18 cellular contexts compared by ENCODE assay signal in the genomic region with DNA sequence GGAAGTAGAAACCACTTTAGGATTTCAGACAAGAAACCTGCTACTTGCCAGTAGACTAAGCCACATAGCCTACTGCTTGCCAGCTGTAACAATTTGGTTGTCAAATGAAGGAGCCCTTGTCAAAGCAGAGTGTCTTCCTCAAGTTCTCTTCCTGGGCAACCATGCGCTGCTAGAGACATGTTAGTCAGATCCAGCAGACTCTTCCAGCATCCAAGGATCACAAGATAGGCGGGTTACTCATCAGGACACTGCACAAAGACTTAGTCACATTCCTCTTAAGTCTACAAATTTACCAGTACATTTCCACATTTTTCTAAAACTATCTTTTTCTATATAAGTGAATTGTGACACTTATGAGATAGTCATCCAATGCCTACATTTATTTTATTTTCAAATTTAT. TPM values are rescaled to one million over a fixed set of nuclear protein-coding genes. Genes with fewer than 3 reads are reported as not detected.
DNase-seq lines count a peak whose midpoint lies in the region; ATAC-seq and TF ChIP-seq lines count a peak whose summit lies in the region.
"Had no signal": no experiment of that assay in that cellular context is flagged by ENCODE, and none has a peak within 500 bp of the region (broad histone marks: within the 10 kb centered on the region; RNA-seq: fewer than 3 reads in every experiment).

No MANE protein-coding gene starts in this region.

- peaks cover 45 to 81% of the 10 kb centered on the region in 2 experiments for H3K36me3 ChIP-seq in SK-N-SH (replicated peaks in 1 of 2; ENCODE audit: control insufficient read depth in 1 of 2, insufficient read depth in 2 of 2, low read length in 1 of 2)

- no peak overlapping the region for H3K4me3 Mint-ChIP-seq in activated naive CD4-positive, alpha-beta T cell treated with anti-CD3 and anti-CD28 coated beads, Interleukin-2, amount 10 ng/mL, durations not matched to agents 7 days and 5 days
- no peak overlapping the region for H3K4me3 Mint-ChIP-seq in natural killer cell

- no peak overlapping the region for H3K4me2 ChIP-seq in SK-N-SH

- H3K27me3 Mint-ChIP-seq in activated naive CD4-positive, alpha-beta T cell treated with anti-CD3 and anti-CD28 coated beads, Interleukin-2, amount 10 ng/mL, durations not matched to agents 7 days and 5 days = no peaks in the 10 kb centered on the region
- H3K27me3 Mint-ChIP-seq in natural killer cell (ENCODE audit: low read depth in 2 of 2) = no peaks in the 10 kb centered on the region

- H3K4me1 Mint-ChIP-seq in activated naive CD4-positive, alpha-beta T cell treated with anti-CD3 and anti-CD28 coated beads, Interleukin-2, amount 10 ng/mL, durations not matched to agents 7 days and 5 days = peaks cover 2% of the 10 kb centered on the region
- H3K4me1 Mint-ChIP-seq in natural killer cell = peaks cover 0 to 9% of the 10 kb centered on the region in 2 donors

- H3K79me2 ChIP-seq in SK-N-SH (ENCODE audit: insufficient read depth) = peaks cover 7% of the 10 kb centered on the region; the same call in 1 of the 2 replicates

- ATAC-seq in natural killer cell = no peak

- 73% methylated on average over 2 of the region's 2 CpGs for WGBS in SK-N-SH (ENCODE audit: low lambda C conversion rate)

- H3K4me3 ChIP-seq in SK-N-SH (ENCODE audit: low read depth in 2 of 2, low read length in 1 of 2) = no peak overlapping the region

- H3K27ac Mint-ChIP-seq in activated naive CD4-positive, alpha-beta T cell treated with anti-CD3 and anti-CD28 coated beads, Interleukin-2, amount 10 ng/mL, durations not matched to agents 7 days and 5 days = no peak overlapping the region
- H3K27ac Mint-ChIP-seq in natural killer cell = no peak overlapping the region

- TF ChIP-seq RAD21 in SK-N-SH (IDR thresholded peaks at IDR 0.05; ENCODE audit: low read length) = no peak

- H3K27ac ChIP-seq in SK-N-SH (ENCODE audit: low read depth in 2 of 2, low read length in 1 of 2) = peak overlapping the region in 1 of 2 experiments; percentile 44; a peak in 2 of 4 replicates

- no peak overlapping the region for H3K9ac ChIP-seq in SK-N-SH

- TF ChIP-seq CTCF in SK-N-SH (IDR thresholded peaks at IDR 0.05) = no peak
- TF ChIP-seq CTCF in natural killer cell (IDR thresholded peaks at IDR 0.05) = no peak

- H3F3A ChIP-seq in SK-N-SH (replicated peaks; ENCODE audit: insufficient read depth) = peaks cover 8% of the 10 kb centered on the region

- H3K36me3 Mint-ChIP-seq in activated naive CD4-positive, alpha-beta T cell treated with anti-CD3 and anti-CD28 coated beads, Interleukin-2, amount 10 ng/mL, durations not matched to agents 7 days and 5 days = peaks cover 59% of the 10 kb centered on the region
- H3K36me3 Mint-ChIP-seq in natural killer cell = no peaks in the 10 kb centered on the region

- H3K4me1 ChIP-seq in SK-N-SH (ENCODE audit: control insufficient read depth in 1 of 2, insufficient read depth in 2 of 2, low read depth in 1 of 2, low read length in 1 of 2) = peaks cover 0 to 8% of the 10 kb centered on the region in 2 experiments; a peak in 2 of 4 replicates

- no peaks in the 10 kb centered on the region for H3K9me2 ChIP-seq in SK-N-SH

- TF ChIP-seq EP300 in SK-N-SH (IDR thresholded peaks at IDR 0.05; ENCODE audit: borderline replicate concordance in 1 of 2, low read depth in 1 of 2, low read length in 1 of 2) = no peak

- no peak overlapping the region for H2AFZ ChIP-seq in SK-N-SH (ENCODE audit: low read depth)

- no peaks in the 10 kb centered on the region for H4K20me1 ChIP-seq in SK-N-SH (ENCODE audit: insufficient read depth)

- no peaks in the 10 kb centered on the region for H3K9me3 ChIP-seq in SK-N-SH

- CTCF ChIA-PET in SK-N-SH (lab: Yijun Ruan, JAX) = no interaction called here
- CTCF ChIA-PET in activated naive CD4-positive, alpha-beta T cell treated with anti-CD3 and anti-CD28 coated beads, Interleukin-2, amount 10 ng/mL, durations not matched to agents 7 days and 5 days (lab: Charles Lee) = no interaction called here

- DNase-seq in GM03348 (ENCODE audit: low spot score) (peak; percentile 74), SK-N-SH (no peak), fibroblast of peridontal ligament (ENCODE audit: extremely low read depth) (peak; percentile 82), renal cortical epithelial cell (ENCODE audit: low read depth) (peak; percentile 76), SKM-1 (lab: John Stamatoyannopoulos, UW; ENCODE audit: unreplicated experiment) (no peak), natural killer cell (no peak), NCI-H187 (lab: John Stamatoyannopoulos, UW) (no peak)
- DNase-seq in activated naive CD4-positive, alpha-beta T cell treated with anti-CD3 and anti-CD28 coated beads, Interleukin-2, amount 10 ng/mL, durations not matched to agents 7 days and 5 days = no peak
- DNase-seq: activated CD4-positive, alpha-beta T cell treated with anti-CD3 and anti-CD28 coated beads for 1 hour; activated T-cell treated with anti-CD3 and anti-CD28 coated beads, Interleukin-2, amount 50 U/mL, for 1 hour; aorta; COR-L47; effector memory CD4-positive, alpha-beta T cell; KG1; mesendoderm; NCI-H2029; small intestine; SW 1271 had no signal

- intact Hi-C loops in natural killer cell (cut with micrococcal nuclease) = no loop called here

- H3K9me3 Mint-ChIP-seq in activated naive CD4-positive, alpha-beta T cell treated with anti-CD3 and anti-CD28 coated beads, Interleukin-2, amount 10 ng/mL, durations not matched to agents 7 days and 5 days = no peaks in the 10 kb centered on the region
- no peaks in the 10 kb centered on the region for H3K9me3 Mint-ChIP-seq in natural killer cell

- POLR2A ChIA-PET in SK-N-SH (lab: Yijun Ruan, JAX) = no interaction called here

- H3K27me3 ChIP-seq in SK-N-SH (ENCODE audit: insufficient read depth) = no peaks in the 10 kb centered on the region

TF ChIP-seq in SK-N-SH, 30 proteins besides CTCF, POLR2A, EP300 and RAD21:
- TF ChIP-seq FOXM1 (IDR thresholded peaks at IDR 0.05; ENCODE audit: low read depth) = no peak
- TF ChIP-seq, protein P1, sequence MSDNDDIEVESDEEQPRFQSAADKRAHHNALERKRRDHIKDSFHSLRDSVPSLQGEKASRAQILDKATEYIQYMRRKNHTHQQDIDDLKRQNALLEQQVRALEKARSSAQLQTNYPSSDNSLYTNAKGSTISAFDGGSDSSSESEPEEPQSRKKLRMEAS (IDR thresholded peaks at IDR 0.05; ENCODE audit: low read depth) = peak; percentile 44; the same call in 1 of the 2 replicates

RNA-seq across cellular contexts. Expression of a gene that starts 24.3 kb away (rescaled TPM):
- 27.4 and 47.5 TPM in 2 replicates for polyA plus RNA-seq in SK-N-SH (2012; rRNA removed)
- 31.0 and 31.2 TPM in 2 replicates for polyA plus RNA-seq in SK-N-SH (2012; cell fraction: cytosol; rRNA removed)
- polyA plus RNA-seq in SK-N-SH (2012; cell fraction: nucleus; rRNA removed) = 37.1 and 105 TPM in 2 replicates
- total RNA-seq in renal cortical epithelial cell = 99.8 and 118 TPM in 2 replicates
- total RNA-seq in natural killer cell = 10 to 100 TPM; 67.5 to 94.1 (median 71.1) TPM

RNA-seq across cellular contexts. Expression of a gene that starts 24.5 kb away (rescaled TPM):
- 5.6 and 6.9 TPM in 2 replicates for polyA plus RNA-seq in SK-N-SH (2012; rRNA removed)
- polyA plus RNA-seq in SK-N-SH (2012; cell fraction: cytosol; rRNA removed) = 7.9 and 8.4 TPM in 2 replicates
- 3.2 and 4.6 TPM in 2 replicates for polyA plus RNA-seq in SK-N-SH (2012; cell fraction: nucleus; rRNA removed)
- total RNA-seq in renal cortical epithelial cell (9.0 and 11.7 TPM in 2 replicates), natural killer cell (1 to 10 TPM; 2.8 to 5.8 (median 3.5) TPM)

Comparison
In these comparisons a context has a peak if more than half of its experiments do, and no peak if none do; other contexts are left out.
1. DNase-seq: peak in GM03348 (single experiment), fibroblast of peridontal ligament (single experiment) and renal cortical epithelial cell (single experiment); none in SK-N-SH (single experiment), SKM-1 (single experiment), activated naive CD4-positive, alpha-beta T cell treated with anti-CD3 and anti-CD28 coated beads, Interleukin-2, amount 10 ng/mL, durations not matched to agents 7 days and 5 days (single experiment), natural killer cell (single experiment) and NCI-H187 (0 of 2).